In genomic region chr21:25772680-25773079, GRCh38 we compare ENCODE assay signal across 1 cellular context.
TF ChIP-seq lines count a peak whose summit lies in the region.

No MANE protein-coding gene starts in this region.

TF ChIP-seq in endothelial cell of umbilical vein, 7 proteins besides CTCF, POLR2A, EP300 and RAD21:
- TF ChIP-seq MAX (IDR thresholded peaks at IDR 0.05; ENCODE audit: insufficient read depth, insufficient read length), result no peak
- peak; percentile 8 for TF ChIP-seq JUN (IDR thresholded peaks at IDR 0.05; ENCODE audit: borderline replicate concordance, insufficient read depth, insufficient read length, low read depth)
- TF ChIP-seq EZH2 (IDR thresholded peaks at IDR 0.05; ENCODE audit: borderline replicate concordance, low read depth, low read length, severe bottlenecking), result no peak
